In genomic region chr5:159156839-159157238, GRCh38 we compare ENCODE assay signal across 8 cellular contexts. TPM values are rescaled to one million over a fixed set of nuclear protein-coding genes. Genes with fewer than 3 reads are reported as not detected.
DNase-seq lines count a peak whose midpoint lies in the region; ATAC-seq and TF ChIP-seq lines count a peak whose summit lies in the region.

No MANE protein-coding gene starts in this region.

- no peak overlapping the region for H2AFZ ChIP-seq in trophoblast cell (ENCODE audit: insufficient read depth, low read length, poor library complexity)

- no peak overlapping the region for H3K9ac ChIP-seq in trophoblast cell (ENCODE audit: low read length)

- H3K14ac ChIP-seq in trophoblast cell (ENCODE audit: low read length), result no peak overlapping the region

- no peak overlapping the region for H2BK5ac ChIP-seq in trophoblast cell (ENCODE audit: low read depth, low read length, poor library complexity)

- CTCF ChIA-PET in activated CD4-positive, alpha-beta memory T cell treated with anti-CD3 and anti-CD28 coated beads, Interleukin-2, amount 10 ng/mL, durations not matched to agents 7 days and 5 days (lab: Charles Lee), result interaction anchor here (0.7 to 3.7 kb wide), 51 partner anchors 8 to 1298 kb away, joined by 3 to 55 read pairs (median 4); partner anchors contain the start of gene CLINT1

- no peaks in the 10 kb centered on the region for H3K79me1 ChIP-seq in trophoblast cell (ENCODE audit: low read length)

- no peak overlapping the region for H3K4me3 ChIP-seq in AG10803 (ENCODE audit: low read length)
- H3K4me3 ChIP-seq in trophoblast cell (ENCODE audit: low read depth, low read length), result no peak overlapping the region

- H3K23ac ChIP-seq in trophoblast cell (ENCODE audit: low read length), result no peak overlapping the region

- H4K91ac ChIP-seq in trophoblast cell (ENCODE audit: low read depth, low read length), result no peak overlapping the region

- no peak overlapping the region for H3K27ac ChIP-seq in trophoblast cell (ENCODE audit: low read depth, low read length)

- no peaks in the 10 kb centered on the region for H3K27me3 Mint-ChIP-seq in activated CD4-positive, alpha-beta memory T cell treated with anti-CD3 and anti-CD28 coated beads, Interleukin-2, amount 10 ng/mL, durations not matched to agents 7 days and 5 days

- H4K12ac ChIP-seq in trophoblast cell (ENCODE audit: low read depth, low read length), result no peak overlapping the region

- POLR2A ChIA-PET in activated CD4-positive, alpha-beta memory T cell treated with anti-CD3 and anti-CD28 coated beads, Interleukin-2, amount 10 ng/mL, durations not matched to agents 7 days and 5 days (lab: Charles Lee), result interaction anchor here (0.9 to 1.6 kb wide), 3 partner anchors 38 to 107 kb away, joined by 3 to 4 read pairs (median 4); no protein-coding TSS in a partner anchor

- peak; percentile 96 for TF ChIP-seq CTCF in AG10803 (conservative IDR thresholded peaks at IDR 0.05; ENCODE audit: low read length)
- TF ChIP-seq CTCF in GM10266 (IDR thresholded peaks at IDR 0.05; ENCODE audit: control insufficient read depth, insufficient read depth, low read depth, missing control alignments), result peak; percentile 77

- peaks cover 8 to 17% of the 10 kb centered on the region in 2 experiments for H3K36me3 ChIP-seq in trophoblast cell (ENCODE audit: control insufficient read depth in 1 of 2, insufficient read depth in 2 of 2, low read length in 2 of 2)

- no peak overlapping the region for H2BK120ac ChIP-seq in trophoblast cell (ENCODE audit: insufficient read depth, low read length, poor library complexity)

- no peak overlapping the region for H3K18ac ChIP-seq in trophoblast cell (ENCODE audit: low read length)

- peak overlapping the region; percentile 9 for H3K27ac Mint-ChIP-seq in activated CD4-positive, alpha-beta memory T cell treated with anti-CD3 and anti-CD28 coated beads, Interleukin-2, amount 10 ng/mL, durations not matched to agents 7 days and 5 days

- H3K4ac ChIP-seq in trophoblast cell (ENCODE audit: low read depth, low read length), result no peak overlapping the region

- no peaks in the 10 kb centered on the region for H3K79me2 ChIP-seq in trophoblast cell (ENCODE audit: control insufficient read depth, insufficient read depth, low read length, poor library complexity)

- no peaks in the 10 kb centered on the region for H3K4me1 ChIP-seq in trophoblast cell (ENCODE audit: control insufficient read depth in 1 of 2, insufficient read depth in 2 of 2, low read length in 2 of 2)

- no peak overlapping the region for H3K4me3 Mint-ChIP-seq in activated CD4-positive, alpha-beta memory T cell treated with anti-CD3 and anti-CD28 coated beads, Interleukin-2, amount 10 ng/mL, durations not matched to agents 7 days and 5 days

- H2BK12ac ChIP-seq in trophoblast cell (ENCODE audit: low read length), result no peak overlapping the region

- peak; percentile 73 for DNase-seq in AG10803 (ENCODE audit: low read depth)
- DNase-seq in GM10266 (ENCODE audit: extremely low spot score), result peak; percentile 61
- peak; percentile 79 for DNase-seq in NCI-H2196 (lab: John Stamatoyannopoulos, UW; ENCODE audit: unreplicated experiment)
- DNase-seq in activated CD4-positive, alpha-beta memory T cell treated with anti-CD3 and anti-CD28 coated beads, Interleukin-2, amount 10 ng/mL, durations not matched to agents 7 days and 5 days, result peak; percentile 30
- peak; percentile 70 for DNase-seq in germinal center (ENCODE audit: low spot score)
- peak; percentile 41 to 91 for DNase-seq in trophoblast cell

- no peak overlapping the region for H2AK5ac ChIP-seq in trophoblast cell (ENCODE audit: low read length)

- H3K36me3 Mint-ChIP-seq in activated CD4-positive, alpha-beta memory T cell treated with anti-CD3 and anti-CD28 coated beads, Interleukin-2, amount 10 ng/mL, durations not matched to agents 7 days and 5 days (ENCODE audit: low read depth), result peaks cover 57% of the 10 kb centered on the region

- no peak overlapping the region for H4K8ac ChIP-seq in trophoblast cell (ENCODE audit: low read depth, low read length)

- peaks cover 26% of the 10 kb centered on the region for H3K4me1 Mint-ChIP-seq in activated CD4-positive, alpha-beta memory T cell treated with anti-CD3 and anti-CD28 coated beads, Interleukin-2, amount 10 ng/mL, durations not matched to agents 7 days and 5 days

- no peaks in the 10 kb centered on the region for H3K9me3 Mint-ChIP-seq in activated CD4-positive, alpha-beta memory T cell treated with anti-CD3 and anti-CD28 coated beads, Interleukin-2, amount 10 ng/mL, durations not matched to agents 7 days and 5 days

- no peak overlapping the region for H3K4me2 ChIP-seq in trophoblast cell (ENCODE audit: low read length)

- no CpG with 5 or more reads among the region's 2 CpGs for WGBS in trophoblast cell (ENCODE audit: extremely low coverage, insufficient coverage, insufficient read length)

- ATAC-seq in HG02885 (IDR thresholded peaks at IDR 0.05; ENCODE audit: poor library complexity, unreplicated experiment) (peak; percentile 74), GM19455 (IDR thresholded peaks at IDR 0.05; ENCODE audit: unreplicated experiment) (no peak)

- no peaks in the 10 kb centered on the region for H3K27me3 ChIP-seq in trophoblast cell (ENCODE audit: insufficient read depth, low read length)

- no peaks in the 10 kb centered on the region for H3K9me3 ChIP-seq in trophoblast cell (ENCODE audit: insufficient read depth, low read depth, low read length)

RNA-seq across cellular contexts. Expression of gene RNF145, which starts 52.5 kb away (rescaled TPM):
- total RNA-seq in activated CD4-positive, alpha-beta memory T cell treated with anti-CD3 and anti-CD28 coated beads, Interleukin-2, amount 10 ng/mL, durations not matched to agents 7 days and 5 days, result 100 to 1,000 TPM; 126 to 127 TPM
- 37.7 and 40.3 TPM in 2 replicates for polyA plus RNA-seq in trophoblast cell (2013)

RNA-seq across cellular contexts. Expression of gene EBF1, which starts 57.1 kb away (rescaled TPM):
- under 1 TPM in 1 of 2 experiments, not detected in 1; 0.23 TPM for total RNA-seq in activated CD4-positive, alpha-beta memory T cell treated with anti-CD3 and anti-CD28 coated beads, Interleukin-2, amount 10 ng/mL, durations not matched to agents 7 days and 5 days
- polyA plus RNA-seq in trophoblast cell (2013), result not detected in 2 replicates
